Comparison of ENCODE assay signal across 22 cellular contexts in the genomic region with DNA sequence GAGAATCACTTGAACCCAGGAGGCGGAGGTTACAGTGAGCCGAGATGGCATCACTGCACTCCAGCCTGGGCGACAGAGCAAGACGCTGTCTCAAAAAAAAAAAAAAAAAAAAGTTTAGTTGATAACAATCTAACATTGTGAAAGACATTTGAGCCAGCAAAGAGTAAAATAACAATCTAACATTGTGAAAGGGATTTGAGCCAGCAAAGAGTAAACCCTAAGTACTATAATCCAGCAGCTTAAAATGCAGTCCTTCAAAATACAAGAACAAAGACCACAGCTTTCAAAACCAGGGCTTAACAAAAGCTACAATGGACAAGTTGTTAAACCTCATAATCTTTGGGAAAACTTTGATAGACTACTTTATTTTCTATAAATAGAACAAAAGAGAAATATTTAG. TPM values are rescaled to one million over a fixed set of nuclear protein-coding genes. Genes with fewer than 3 reads are reported as not detected.
DNase-seq lines count a peak whose midpoint lies in the region; ATAC-seq and TF ChIP-seq lines count a peak whose summit lies in the region.
"Had no signal": no experiment of that assay in that cellular context is flagged by ENCODE, and none has a peak within 500 bp of the region (broad histone marks: within the 10 kb centered on the region; RNA-seq: fewer than 3 reads in every experiment).

No MANE protein-coding gene starts in this region.

- H2AFZ ChIP-seq in mammary epithelial cell (ENCODE audit: low read depth, low read length) (no peak overlapping the region), PC-9 (no peak overlapping the region)

- CTCF ChIA-PET in mammary epithelial cell (lab: Charles Lee; ENCODE audit: low non-redundant PET) (no interaction called here), PC-9 (lab: Charles Lee) (no interaction called here)

- intact Hi-C loops in breast epithelium (cut with DNase I; ENCODE audit: low total_unique reads) = loop anchor here (5.0 kb wide), 1 partner anchor 462 kb away; no protein-coding TSS in a partner anchor
- intact Hi-C loops in mammary epithelial cell (cut with micrococcal nuclease) = no loop called here
- intact Hi-C loops in PC-9 (cut with micrococcal nuclease; ENCODE audit: unreplicated experiment) = no loop called here

- peak; percentile 45 for ATAC-seq in left lobe of liver
- ATAC-seq: Panc1 had no signal

- DNase-seq in breast epithelium (ENCODE audit: low spot score in 2 of 2) = no peak
- no peak for DNase-seq in mammary epithelial cell
- DNase-seq in amniotic epithelial cell (ENCODE audit: low read depth) = peak; percentile 57
- no peak for DNase-seq in left lobe of liver (ENCODE audit: low spot score)
- no peak for DNase-seq in activated T-cell treated with anti-CD3 and anti-CD28 coated beads, Interleukin-2, amount 50 U/mL, for 1 hour
- no peak for DNase-seq in PC-9
- DNase-seq in cerebellar nuclear complex (lab: John Stamatoyannopoulos, UW) = no peak
- DNase-seq in NCI-H2081 (lab: John Stamatoyannopoulos, UW) = no peak
- DNase-seq: 8988T, ACHN, Calu3, DND-41, H7, Karpas-422, NCI-H1105 treated with DMSO at 0.1 percent for 48 hours, NCI-H146, NCI-H1930, NCI-H446, NCI-H526, SHP77 had no signal

- dilution Hi-C loops in mammary epithelial cell (cut with HindIII; ENCODE audit: low sequenced_read_pairs) = no loop called here

- TF ChIP-seq CTCF in breast epithelium (IDR thresholded peaks at IDR 0.05) (no peak), mammary epithelial cell (conservative IDR thresholded peaks at IDR 0.05 in 1 of 2, IDR thresholded peaks at IDR 0.05 in 1 of 2; ENCODE audit: extremely low read depth in 1 of 2, insufficient read depth in 1 of 2, low read depth in 1 of 2, low read length in 2 of 2) (no peak), PC-9 (conservative IDR thresholded peaks at IDR 0.05) (no peak)

- H3K9me3 ChIP-seq in breast epithelium (no peaks in the 10 kb centered on the region), mammary epithelial cell (replicated peaks; ENCODE audit: insufficient read depth, low read length) (no peaks in the 10 kb centered on the region), PC-9 (ENCODE audit: insufficient read depth, low read depth) (no peaks in the 10 kb centered on the region)

- peak overlapping the region; percentile 57 to 76 for H3K27ac ChIP-seq in breast epithelium
- H3K27ac ChIP-seq in mammary epithelial cell (ENCODE audit: insufficient read depth, low read depth, low read length) = no peak overlapping the region
- no peak overlapping the region for H3K27ac ChIP-seq in PC-9
- H3K27ac ChIP-seq: RWPE1 had no signal

- H3K79me2 ChIP-seq in mammary epithelial cell (ENCODE audit: insufficient read depth, low read length) (no peaks in the 10 kb centered on the region), PC-9 (ENCODE audit: low read depth) (no peaks in the 10 kb centered on the region)

- H3K4me1 ChIP-seq in breast epithelium = no peaks in the 10 kb centered on the region
- no peaks in the 10 kb centered on the region for H3K4me1 ChIP-seq in mammary epithelial cell (ENCODE audit: insufficient read depth, low read length)
- no peaks in the 10 kb centered on the region for H3K4me1 ChIP-seq in PC-9 (replicated peaks; ENCODE audit: insufficient read depth)

- H3K4me2 ChIP-seq in mammary epithelial cell (ENCODE audit: insufficient read depth, low read depth, low read length) (no peak overlapping the region), PC-9 (no peak overlapping the region)

- POLR2A ChIA-PET in PC-9 (lab: Charles Lee; ENCODE audit: unreplicated experiment) = no interaction called here

- H3K4me3 ChIP-seq in breast epithelium = no peak overlapping the region
- no peak overlapping the region for H3K4me3 ChIP-seq in mammary epithelial cell (replicated peaks in 1 of 3; ENCODE audit: insufficient read depth in 1 of 3, low read depth in 2 of 3, low read length in 3 of 3)
- no peak overlapping the region for H3K4me3 ChIP-seq in PC-9

- H3K9ac ChIP-seq in mammary epithelial cell (ENCODE audit: insufficient read depth, low read length) = no peak overlapping the region

- no CpG with 5 or more reads among the region's 4 CpGs for WGBS in mammary epithelial cell (ENCODE audit: low coverage, missing lambda C conversion rate)

- in situ Hi-C loops in mammary epithelial cell (cut with MboI; ENCODE audit: low sequenced_read_pairs in 2 of 2) = no loop called here

- no peaks in the 10 kb centered on the region for H3K9me2 ChIP-seq in PC-9 (ENCODE audit: insufficient read depth)

- no TSS peak for BruUV-seq in mammary epithelial cell (replicated peaks; lab: Mats Ljungman, UMichigan)
- BruUV-seq in PC-9 (replicated peaks; lab: Mats Ljungman, UMichigan) = no TSS peak

- H3K36me3 ChIP-seq in breast epithelium (no peaks in the 10 kb centered on the region), mammary epithelial cell (ENCODE audit: insufficient read depth, low read length) (no peaks in the 10 kb centered on the region), PC-9 (ENCODE audit: low read depth) (no peaks in the 10 kb centered on the region)

- TF ChIP-seq POLR2A in breast epithelium (IDR thresholded peaks at IDR 0.05) = no peak

- no peaks in the 10 kb centered on the region for H3F3A ChIP-seq in PC-9 (ENCODE audit: insufficient read depth, low read depth)

- H4K20me1 ChIP-seq in mammary epithelial cell (ENCODE audit: insufficient read depth, low read length) = no peaks in the 10 kb centered on the region
- H4K20me1 ChIP-seq in PC-9 (ENCODE audit: insufficient read depth) = no peaks in the 10 kb centered on the region

- H3K27me3 ChIP-seq in breast epithelium (no peaks in the 10 kb centered on the region), mammary epithelial cell (ENCODE audit: insufficient read depth, low read length) (no peaks in the 10 kb centered on the region), PC-9 (ENCODE audit: insufficient read depth, low read depth) (no peaks in the 10 kb centered on the region)

RNA-seq across cellular contexts. Expression of a gene that starts 16.9 kb away (rescaled TPM):
- 10 to 100 TPM in 2 of 3 donors, 1 to 10 TPM in 1; 5.1 to 87.4 (median 19.3) TPM for total RNA-seq in breast epithelium
- total RNA-seq in mammary epithelial cell = 10 to 100 TPM in 1 of 2 donors, 1 to 10 TPM in 1; 6.4 to 53.8 TPM
- 4.1 TPM for polyA plus RNA-seq in mammary epithelial cell
- 3.3 TPM for polyA minus RNA-seq in mammary epithelial cell
- 58.3 TPM for total RNA-seq in left lobe of liver
- total RNA-seq in PC-9 (2021) = 6.2 and 6.9 TPM in 2 replicates

Comparison
In these comparisons a context has a peak if more than half of its experiments do, and no peak if none do; other contexts are left out.
1. H3K27ac ChIP-seq: peak in breast epithelium (2 of 2); none in mammary epithelial cell (single experiment) and PC-9 (single experiment).